Comparison of ENCODE assay signal across 8 cellular contexts in genomic region chr1:43147625-43148319, GRCh38. TPM values are rescaled to one million over a fixed set of nuclear protein-coding genes. Genes with fewer than 3 reads are reported as not detected.
DNase-seq lines count a peak whose midpoint lies in the region; ATAC-seq and TF ChIP-seq lines count a peak whose summit lies in the region.

No MANE protein-coding gene starts in this region.

- H3K36me3 Mint-ChIP-seq in naive thymus-derived CD4-positive, alpha-beta T cell = peaks cover 0 to 17% (median 3%) of the 10 kb centered on the region in 5 donors

- H3K4me1 ChIP-seq in GM23248 (ENCODE audit: insufficient read depth) = no peaks in the 10 kb centered on the region
- no peaks in the 10 kb centered on the region for H3K4me1 ChIP-seq in naive thymus-derived CD4-positive, alpha-beta T cell (ENCODE audit: control insufficient read depth in 2 of 2, insufficient read depth in 2 of 2, low read length in 2 of 2)

- peak overlapping the region; percentile 87 for H2AFZ ChIP-seq in GM23248

- in situ Hi-C loops in GM23248 (cut with MboI) = no loop called here

- no peaks in the 10 kb centered on the region for H4K20me1 ChIP-seq in GM23248 (ENCODE audit: insufficient read depth)

- no peaks in the 10 kb centered on the region for H3K9me3 ChIP-seq in GM23248 (ENCODE audit: low read depth)
- no peaks in the 10 kb centered on the region for H3K9me3 ChIP-seq in naive thymus-derived CD4-positive, alpha-beta T cell (ENCODE audit: control insufficient read depth in 2 of 3, low read length in 3 of 3)

- no peaks in the 10 kb centered on the region for H3K36me3 ChIP-seq in GM23248 (ENCODE audit: low read depth)
- no peaks in the 10 kb centered on the region for H3K36me3 ChIP-seq in naive thymus-derived CD4-positive, alpha-beta T cell (ENCODE audit: control insufficient read depth in 2 of 3, insufficient read depth in 3 of 3, low read length in 3 of 3)

- H3K4me3 Mint-ChIP-seq in naive thymus-derived CD4-positive, alpha-beta T cell = peak overlapping the region in 8 of 10 donors; percentile 20 to 67 (median 48)

- WGBS in GM23248 (ENCODE audit: low coverage in 1 of 2, low lambda C conversion rate in 2 of 2, missing lambda C conversion rate in 2 of 2), 2 experiments = 3 to 4% methylated on average over 41 to 47 of the region's 47 CpGs

- H3K27me3 ChIP-seq in GM23248 (replicated peaks; ENCODE audit: insufficient read depth) = 0 out of 2 replicates have a peak, but pooled peaks cover 18% of the 10 kb centered on the region
- H3K27me3 ChIP-seq in naive thymus-derived CD4-positive, alpha-beta T cell (ENCODE audit: control insufficient read depth in 2 of 2, insufficient read depth in 2 of 2, low read length in 2 of 2) = peaks cover 0 to 14% of the 10 kb centered on the region in 2 donors

- H3K27ac Mint-ChIP-seq in naive thymus-derived CD4-positive, alpha-beta T cell = no peak overlapping the region

- peak overlapping the region; percentile 79 for H3K4me3 ChIP-seq in GM23248
- H3K4me3 ChIP-seq in fibroblast of the aortic adventitia (ENCODE audit: low read depth, low read length) = peak overlapping the region; percentile 68
- no peak overlapping the region for H3K4me3 ChIP-seq in naive thymus-derived CD4-positive, alpha-beta T cell (ENCODE audit: low read length)

- peak overlapping the region; percentile 48 for H3K9ac ChIP-seq in GM23248

- H3K4me2 ChIP-seq in GM23248 (ENCODE audit: unreplicated experiment) = peak overlapping the region; percentile 88

- POLR2A ChIA-PET in naive thymus-derived CD4-positive, alpha-beta T cell (lab: Charles Lee) = no interaction called here

- no peak for TF ChIP-seq CTCF in fibroblast of the aortic adventitia (IDR thresholded peaks at IDR 0.05; ENCODE audit: insufficient read depth, low read length)

- peaks cover 66 to 84% (median 75%) of the 10 kb centered on the region in 5 donors for H3K27me3 Mint-ChIP-seq in naive thymus-derived CD4-positive, alpha-beta T cell

- peaks cover 0 to 14% (median 6%) of the 10 kb centered on the region in 7 donors for H3K4me1 Mint-ChIP-seq in naive thymus-derived CD4-positive, alpha-beta T cell

- H3K27ac ChIP-seq in GM23248 = no peak overlapping the region
- no peak overlapping the region for H3K27ac ChIP-seq in naive thymus-derived CD4-positive, alpha-beta T cell (ENCODE audit: low read depth, low read length)

- peak; percentile 41 for ATAC-seq in naive thymus-derived CD4-positive, alpha-beta T cell
- ATAC-seq in HG02852 (IDR thresholded peaks at IDR 0.05; ENCODE audit: unreplicated experiment) (no peak), HG03342 (IDR thresholded peaks at IDR 0.05; ENCODE audit: unreplicated experiment) (no peak)

- no peaks in the 10 kb centered on the region for H3K9me2 ChIP-seq in GM23248 (ENCODE audit: insufficient read depth)

- H3K79me2 ChIP-seq in GM23248 (ENCODE audit: insufficient read depth) = no peaks in the 10 kb centered on the region

- DNase-seq in GM23248 (peak; percentile 65), NCI-H345 treated with DMSO at 0.1 percent for 48 hours (lab: John Stamatoyannopoulos, UW; ENCODE audit: unreplicated experiment) (peak; percentile 91), fibroblast of the aortic adventitia (ENCODE audit: low read depth) (peak; percentile 37), superior temporal gyrus (ENCODE audit: extremely low spot score) (peak; percentile 35)
- DNase-seq in activated T-cell treated with anti-CD3 and anti-CD28 coated beads, Interleukin-2, amount 50 U/mL, for 48 hours = peak; percentile 54 to 66
- peak in 7 of 9 donors; percentile 18 to 41 (median 23) for DNase-seq in naive thymus-derived CD4-positive, alpha-beta T cell

- intact Hi-C loops in naive thymus-derived CD4-positive, alpha-beta T cell (cut with micrococcal nuclease) = no loop called here

- no peaks in the 10 kb centered on the region for H3F3A ChIP-seq in GM23248 (ENCODE audit: insufficient read depth)

- H3K9me3 Mint-ChIP-seq in naive thymus-derived CD4-positive, alpha-beta T cell = peaks cover 0 to 5% (median 0%) of the 10 kb centered on the region in 11 donors

- CTCF ChIA-PET in naive thymus-derived CD4-positive, alpha-beta T cell (lab: Charles Lee) = no interaction called here

RNA-seq across cellular contexts. Expression of gene EBNA1BP2, which starts 24.3 kb away (rescaled TPM):
- total RNA-seq in GM23248 (2014; rRNA removed; shearing (Covaris generic)) = 113 and 120 TPM in 2 replicates
- 162 and 164 TPM in 2 replicates for polyA plus RNA-seq in GM23248 (2016; fragmentation: Nextera tagmentation; extraction: Ambion mirVana)
- 59.4 and 65.9 TPM in 2 replicates for total RNA-seq in fibroblast of the aortic adventitia (ENCODE audit: low replicate concordance)
- 10 to 100 TPM; 17.8 to 46.1 (median 22.7) TPM for total RNA-seq in naive thymus-derived CD4-positive, alpha-beta T cell
- polyA plus RNA-seq in naive thymus-derived CD4-positive, alpha-beta T cell = 10 to 100 TPM; 51.9 to 56.5 TPM

RNA-seq across cellular contexts. Expression of gene CFAP57, which starts 24.4 kb away (rescaled TPM):
- total RNA-seq in GM23248 (2014; rRNA removed; shearing (Covaris generic)) = 0.32 and 0.63 TPM in 2 replicates
- 0.32 and 0.35 TPM in 2 replicates for polyA plus RNA-seq in GM23248 (2016; fragmentation: Nextera tagmentation; extraction: Ambion mirVana)
- 0.45 and 0.49 TPM in 2 replicates for total RNA-seq in fibroblast of the aortic adventitia (ENCODE audit: low replicate concordance)
- under 1 TPM in 1 of 5 experiments, not detected in 4; 0.07 TPM for total RNA-seq in naive thymus-derived CD4-positive, alpha-beta T cell
- not detected for polyA plus RNA-seq in naive thymus-derived CD4-positive, alpha-beta T cell

Comparison
In these comparisons a context has a peak if more than half of its experiments do, and no peak if none do; other contexts are left out.
1. DNase-seq: peak in every context shown above with its lines; median percentile 91 in NCI-H345 treated with DMSO at 0.1 percent for 48 hours; 65 in GM23248; 60 in activated T-cell treated with anti-CD3 and anti-CD28 coated beads, Interleukin-2, amount 50 U/mL, for 48 hours; 37 in fibroblast of the aortic adventitia; 35 in superior temporal gyrus; 23 in naive thymus-derived CD4-positive, alpha-beta T cell.